21 cellular contexts compared by ENCODE assay signal in the genomic region with DNA sequence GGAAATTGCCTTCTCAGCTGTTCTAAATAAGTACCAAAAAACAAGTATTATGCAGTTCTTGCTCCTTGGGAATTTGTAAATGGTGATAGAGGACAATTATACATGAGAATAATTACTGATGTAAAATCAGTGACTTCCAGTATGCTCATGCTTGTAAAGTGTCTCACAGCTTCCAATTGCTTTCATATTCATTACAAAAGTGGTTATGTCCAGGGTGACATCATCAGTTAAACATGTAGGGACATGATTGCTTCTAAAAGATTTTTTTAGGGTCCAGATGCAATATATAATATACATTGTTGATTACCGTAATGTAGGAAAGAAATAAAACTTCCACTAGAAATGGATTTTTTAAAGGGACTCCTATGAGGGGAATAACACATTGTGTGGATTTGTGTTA.
DNase-seq lines count a peak whose midpoint lies in the region; TF ChIP-seq lines count a peak whose summit lies in the region.
"Had no signal": no experiment of that assay in that cellular context is flagged by ENCODE, and none has a peak within 500 bp of the region (broad histone marks: within the 10 kb centered on the region; RNA-seq: fewer than 3 reads in every experiment).

No MANE protein-coding gene starts in this region.

- H3K9me3 ChIP-seq in PC-9 (ENCODE audit: insufficient read depth, low read depth), result no peaks in the 10 kb centered on the region

- H3F3A ChIP-seq in PC-9 (ENCODE audit: insufficient read depth, low read depth), result no peaks in the 10 kb centered on the region

- no peak overlapping the region for H2AFZ ChIP-seq in PC-9

- no peaks in the 10 kb centered on the region for H3K36me3 ChIP-seq in PC-9 (ENCODE audit: low read depth)
- H3K36me3 ChIP-seq: upper lobe of left lung had no signal

- DNase-seq in HCEC 1CT (peak; percentile 63), RWPE1 (ENCODE audit: low spot score) (peak; percentile 4), fibroblast of mammary gland (ENCODE audit: low read depth) (peak; percentile 68), skeletal muscle cell (ENCODE audit: low read depth) (peak; percentile 43), PC-9 (no peak), GF-D8 (lab: John Stamatoyannopoulos, UW) (no peak)
- DNase-seq in activated CD8-positive, alpha-beta memory T cell treated with anti-CD3 and anti-CD28 coated beads for 24 hours, result no peak
- DNase-seq: activated B cell treated with CpG ODN at 0.5 μM for 24 hours; activated CD4-positive, alpha-beta memory T cell treated with anti-CD3 and anti-CD28 coated beads for 36 hours; activated naive CD4-positive, alpha-beta T cell treated with Interleukin-2 at 50 U/mL for 16 hours; DND-41; endodermal cell; KG1; kidney; naive B cell; NCI-H1048; NCI-H1930; RPMI8226; stimulated activated CD8-positive, alpha-beta memory T cell treated with anti-CD3 and anti-CD28 coated beads, Interleukin-4, amount 100 ng/mL, for 48 hours; T-helper 9 cell; upper lobe of left lung had no signal

- no peaks in the 10 kb centered on the region for H3K4me1 ChIP-seq in PC-9 (replicated peaks; ENCODE audit: insufficient read depth)

- H3K27ac ChIP-seq in RWPE1, result no peak overlapping the region
- H3K27ac ChIP-seq in PC-9, result no peak overlapping the region
- H3K27ac ChIP-seq: upper lobe of left lung had no signal

- H3K27me3 ChIP-seq in PC-9 (ENCODE audit: insufficient read depth, low read depth), result no peaks in the 10 kb centered on the region
- H3K27me3 ChIP-seq: upper lobe of left lung had no signal

- no peak overlapping the region for H3K4me2 ChIP-seq in PC-9

- no peak overlapping the region for H3K4me3 ChIP-seq in fibroblast of mammary gland (ENCODE audit: control insufficient read depth, low read depth, low read length)
- H3K4me3 ChIP-seq in skeletal muscle cell (ENCODE audit: low read depth, low read length), result no peak overlapping the region
- H3K4me3 ChIP-seq in PC-9, result no peak overlapping the region
- H3K4me3 ChIP-seq: upper lobe of left lung had no signal

- no peak for TF ChIP-seq CTCF in RWPE1 (conservative IDR thresholded peaks at IDR 0.05; ENCODE audit: low read depth)
- TF ChIP-seq CTCF in fibroblast of mammary gland (conservative IDR thresholded peaks at IDR 0.05; ENCODE audit: control insufficient read depth, insufficient read depth, low read depth, low read length), result no peak
- no peak for TF ChIP-seq CTCF in PC-9 (conservative IDR thresholded peaks at IDR 0.05)

- POLR2A ChIA-PET in RWPE1 (lab: Yijun Ruan, JAX; ENCODE audit: low non-redundant PET), result no interaction called here
- POLR2A ChIA-PET in PC-9 (lab: Charles Lee; ENCODE audit: unreplicated experiment), result no interaction called here

- CTCF ChIA-PET in RWPE1 (lab: Yijun Ruan, JAX) (no interaction called here), PC-9 (lab: Charles Lee) (no interaction called here)

- no peaks in the 10 kb centered on the region for H4K20me1 ChIP-seq in PC-9 (ENCODE audit: insufficient read depth)

- intact Hi-C loops in PC-9 (cut with micrococcal nuclease; ENCODE audit: unreplicated experiment), result no loop called here

- H3K79me2 ChIP-seq in PC-9 (ENCODE audit: low read depth), result no peaks in the 10 kb centered on the region

- BruUV-seq in PC-9 (replicated peaks; lab: Mats Ljungman, UMichigan), result no TSS peak

- H3K9me2 ChIP-seq in PC-9 (ENCODE audit: insufficient read depth), result no peaks in the 10 kb centered on the region

Comparison
In these comparisons a context has a peak if more than half of its experiments do, and no peak if none do; other contexts are left out.
1. DNase-seq: peak in HCEC 1CT (single experiment), RWPE1 (single experiment), fibroblast of mammary gland (single experiment) and skeletal muscle cell (single experiment); none in activated CD8-positive, alpha-beta memory T cell treated with anti-CD3 and anti-CD28 coated beads for 24 hours (single experiment), PC-9 (0 of 2) and GF-D8 (single experiment).